11 cellular contexts compared by ENCODE assay signal in the genomic region with DNA sequence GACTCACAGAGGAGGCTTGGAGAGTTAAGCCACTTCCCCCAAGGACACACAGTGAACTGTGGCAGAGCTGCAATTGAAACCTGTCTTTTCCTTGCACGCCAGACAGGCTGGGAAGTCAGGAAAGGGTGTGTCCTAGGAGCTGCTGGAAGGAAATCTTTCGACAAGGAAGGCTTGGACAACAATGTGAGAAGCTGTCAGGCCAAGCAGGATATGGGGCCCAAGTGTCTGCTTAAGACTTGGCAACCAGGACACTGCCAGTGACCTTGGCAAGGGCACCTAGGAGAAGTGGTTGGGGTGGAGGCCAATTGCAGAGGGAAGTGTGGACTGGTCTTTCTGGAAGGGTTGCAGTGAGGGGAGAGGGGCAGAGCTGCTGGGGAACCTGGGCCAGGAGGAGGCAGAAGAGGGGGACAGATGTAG. TPM values are rescaled to one million over a fixed set of nuclear protein-coding genes. Genes with fewer than 3 reads are reported as not detected.
DNase-seq lines count a peak whose midpoint lies in the region; ATAC-seq and TF ChIP-seq lines count a peak whose summit lies in the region.
"Had no signal": no experiment of that assay in that cellular context is flagged by ENCODE, and none has a peak within 500 bp of the region (broad histone marks: within the 10 kb centered on the region; RNA-seq: fewer than 3 reads in every experiment).

No MANE protein-coding gene starts in this region.

- peak overlapping the region; percentile 64 for H3K27ac ChIP-seq in duodenal mucosa (ENCODE audit: low read depth, low read length)

- no peak overlapping the region for H3K4me3 Mint-ChIP-seq in immature natural killer cell
- peak overlapping the region in 2 of 10 donors; percentile 12 to 42 for H3K4me3 Mint-ChIP-seq in naive thymus-derived CD8-positive, alpha-beta T cell

- H3K27ac Mint-ChIP-seq in immature natural killer cell, result no peak overlapping the region
- peak overlapping the region in 2 of 10 donors; percentile 44 to 50 for H3K27ac Mint-ChIP-seq in naive thymus-derived CD8-positive, alpha-beta T cell
- H3K27ac Mint-ChIP-seq: activated T-cell treated with anti-CD3 and anti-CD28 coated beads, Interleukin-2, amount 50 U/mL, for 72 hours had no signal

- H3K4me1 ChIP-seq in duodenal mucosa (ENCODE audit: control insufficient read depth in 1 of 2, insufficient read depth in 2 of 2, low read length in 2 of 2), result peaks cover 32 to 41% of the 10 kb centered on the region in 2 donors
- H3K4me1 ChIP-seq in mucosa of stomach (ENCODE audit: control insufficient read depth, insufficient read depth, low read length), result peaks cover 45% of the 10 kb centered on the region

- ATAC-seq in GM21447 (IDR thresholded peaks at IDR 0.05; ENCODE audit: unreplicated experiment) (no peak), HG03469 (IDR thresholded peaks at IDR 0.05; ENCODE audit: unreplicated experiment) (no peak)
- ATAC-seq in naive thymus-derived CD8-positive, alpha-beta T cell, result no peak
- ATAC-seq: activated T-cell treated with anti-CD3 and anti-CD28 coated beads, Interleukin-2, amount 50 U/mL, for 72 hours had no signal

- H3K4me3 ChIP-seq in AG10803 (ENCODE audit: low read length) (no peak overlapping the region), duodenal mucosa (ENCODE audit: low read depth in 1 of 2, low read length in 2 of 2) (no peak overlapping the region), mucosa of stomach (ENCODE audit: low read length) (no peak overlapping the region)

- POLR2A ChIA-PET in naive thymus-derived CD8-positive, alpha-beta T cell (lab: Charles Lee), result interaction anchor here (0.7 kb wide), 1 partner anchor 49 kb away, joined by 6 read pairs; no protein-coding TSS in a partner anchor

- H3K4me1 Mint-ChIP-seq in immature natural killer cell, result peaks cover 20 to 22% of the 10 kb centered on the region in 2 donors
- H3K4me1 Mint-ChIP-seq in naive thymus-derived CD8-positive, alpha-beta T cell, result peaks cover 16 to 37% (median 30%) of the 10 kb centered on the region in 4 donors

- DNase-seq in AG10803 (ENCODE audit: low read depth), result peak; percentile 31
- peak; percentile 78 for DNase-seq in M059J (ENCODE audit: low read depth)
- no peak for DNase-seq in immature natural killer cell
- DNase-seq in naive thymus-derived CD8-positive, alpha-beta T cell, result no peak
- DNase-seq: activated T-cell treated with anti-CD3 and anti-CD28 coated beads, Interleukin-2, amount 50 U/mL, for 72 hours; NCI-H1092 had no signal

- H3K9ac ChIP-seq in duodenal mucosa (ENCODE audit: low read depth in 1 of 2, low read length in 2 of 2) (peak overlapping the region; percentile 20 to 30), mucosa of stomach (ENCODE audit: low read length) (peak overlapping the region; percentile 50)

- H3K27me3 ChIP-seq in duodenal mucosa (ENCODE audit: control insufficient read depth in 1 of 2, insufficient read depth in 2 of 2, low read length in 2 of 2), result no peaks in the 10 kb centered on the region
- H3K27me3 ChIP-seq in mucosa of stomach (ENCODE audit: control insufficient read depth, insufficient read depth, low read length), result no peaks in the 10 kb centered on the region

- H3K36me3 ChIP-seq in duodenal mucosa (ENCODE audit: control insufficient read depth in 1 of 2, insufficient read depth in 2 of 2, low read length in 2 of 2), result no peaks in the 10 kb centered on the region
- H3K36me3 ChIP-seq in mucosa of stomach (ENCODE audit: control insufficient read depth, insufficient read depth, low read length), result no peaks in the 10 kb centered on the region

- no peaks in the 10 kb centered on the region for H3K36me3 Mint-ChIP-seq in immature natural killer cell
- no peaks in the 10 kb centered on the region for H3K36me3 Mint-ChIP-seq in naive thymus-derived CD8-positive, alpha-beta T cell
- H3K36me3 Mint-ChIP-seq: CD4-positive, alpha-beta memory T cell had no signal

- H3K9me3 Mint-ChIP-seq in immature natural killer cell, result no peaks in the 10 kb centered on the region
- no peaks in the 10 kb centered on the region for H3K9me3 Mint-ChIP-seq in naive thymus-derived CD8-positive, alpha-beta T cell
- H3K9me3 Mint-ChIP-seq: activated T-cell treated with anti-CD3 and anti-CD28 coated beads, Interleukin-2, amount 50 U/mL, for 72 hours; CD4-positive, alpha-beta memory T cell had no signal

- H3K9me3 ChIP-seq in duodenal mucosa (ENCODE audit: control insufficient read depth in 1 of 2, low read length in 2 of 2) (no peaks in the 10 kb centered on the region), mucosa of stomach (ENCODE audit: control insufficient read depth, low read length) (no peaks in the 10 kb centered on the region)

- H3K27me3 Mint-ChIP-seq in immature natural killer cell (ENCODE audit: low read depth in 3 of 3), result peaks cover 4 to 7% (median 5%) of the 10 kb centered on the region in 3 donors
- H3K27me3 Mint-ChIP-seq in naive thymus-derived CD8-positive, alpha-beta T cell, result no peaks in the 10 kb centered on the region
- H3K27me3 Mint-ChIP-seq: CD4-positive, alpha-beta memory T cell had no signal

- no peak for TF ChIP-seq CTCF in AG10803 (conservative IDR thresholded peaks at IDR 0.05; ENCODE audit: low read length)

RNA-seq across cellular contexts. Expression of a gene that starts 2.1 kb away (rescaled TPM):
- 1.7 and 1.8 TPM in 2 replicates for total RNA-seq in M059J (2014; rRNA removed; shearing (Covaris generic))
- polyA plus RNA-seq in immature natural killer cell, result under 1 TPM in 1 of 3 donors, not detected in 2; 0.08 TPM
- total RNA-seq in naive thymus-derived CD8-positive, alpha-beta T cell, result 1 to 10 TPM; 5.0 to 5.3 TPM
- polyA plus RNA-seq in naive thymus-derived CD8-positive, alpha-beta T cell, result 1 to 10 TPM in 1 of 3 donors, under 1 TPM in 2; 0.33 to 1.5 (median 0.77) TPM

RNA-seq across cellular contexts. Expression of a gene that starts 21.3 kb away (rescaled TPM):
- not detected in 2 replicates for total RNA-seq in M059J (2014; rRNA removed; shearing (Covaris generic))
- under 1 TPM in 1 of 3 donors, not detected in 2; 0.33 TPM for polyA plus RNA-seq in immature natural killer cell
- total RNA-seq in naive thymus-derived CD8-positive, alpha-beta T cell, result 1 to 10 TPM; 1.1 to 1.6 TPM
- not detected for polyA plus RNA-seq in naive thymus-derived CD8-positive, alpha-beta T cell
- total RNA-seq: CD4-positive, alpha-beta memory T cell had no signal
- polyA plus RNA-seq: CD4-positive, alpha-beta memory T cell had no signal

RNA-seq across cellular contexts. Expression of a gene that starts 48.9 kb away (rescaled TPM):
- total RNA-seq in M059J (2014; rRNA removed; shearing (Covaris generic)), result 13.4 and 24.8 TPM in 2 replicates
- 10 to 100 TPM in 2 of 3 donors, 1 to 10 TPM in 1; 5.7 to 18.3 (median 11.5) TPM for polyA plus RNA-seq in immature natural killer cell
- total RNA-seq in naive thymus-derived CD8-positive, alpha-beta T cell, result 10 to 100 TPM; 51.1 to 52.0 TPM
- polyA plus RNA-seq in naive thymus-derived CD8-positive, alpha-beta T cell, result 10 to 100 TPM in 1 of 3 donors, 1 to 10 TPM in 2; 9.3 to 15.5 (median 9.3) TPM

Comparison
In these comparisons a context has a peak if more than half of its experiments do, and no peak if none do; other contexts are left out.
1. DNase-seq: peak in AG10803 (single experiment) and M059J (single experiment); none in immature natural killer cell (0 of 3) and naive thymus-derived CD8-positive, alpha-beta T cell (0 of 10).